In the genomic region with DNA sequence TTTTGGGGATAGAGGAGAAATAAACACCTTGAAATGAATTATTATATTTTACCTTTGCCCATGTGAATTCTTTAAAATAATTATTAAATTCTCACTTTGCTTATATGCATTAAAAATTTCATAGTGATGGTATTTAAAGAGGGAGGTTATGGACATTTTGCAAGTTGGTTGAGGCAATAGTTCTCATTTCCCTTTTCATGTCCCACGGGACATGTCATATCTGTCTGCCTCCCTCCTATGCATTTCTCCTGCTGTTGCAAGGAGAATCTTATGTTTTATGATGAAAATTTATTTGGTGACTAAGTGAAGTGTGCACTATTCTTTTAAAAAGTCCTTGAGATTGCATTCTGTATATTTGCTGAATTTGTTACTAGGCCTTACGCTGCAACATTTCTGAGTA, we compare ENCODE assay signal across 12 cellular contexts.
DNase-seq lines count a peak whose midpoint lies in the region; ATAC-seq and TF ChIP-seq lines count a peak whose summit lies in the region.
"Had no signal": no experiment of that assay in that cellular context is flagged by ENCODE, and none has a peak within 500 bp of the region (broad histone marks: within the 10 kb centered on the region; RNA-seq: fewer than 3 reads in every experiment).

No MANE protein-coding gene starts in this region.

- peaks cover 0 to 14% (median 0%) of the 10 kb centered on the region in 11 experiments; a peak in 6 of 22 replicates for H4K20me1 ChIP-seq in BLaER1 treated with 17β-estradiol and CSF1 and Interleukin-3, amounts not matched to agents 10 nM and 100 nM

- peak overlapping the region; percentile 51 to 96 (median 92); a peak in 21 of 22 replicates for H3K27ac ChIP-seq in BLaER1 treated with 17β-estradiol and CSF1 and Interleukin-3, amounts not matched to agents 10 nM and 100 nM
- peak overlapping the region; percentile 56 to 75 (median 70) for H3K27ac ChIP-seq in esophagus squamous epithelium

- intact Hi-C loops in esophagus squamous epithelium (cut with DNase I) (no loop called here), head of caudate nucleus (cut with DNase I) (no loop called here)

- no peak for TF ChIP-seq POLR2A in esophagus squamous epithelium (IDR thresholded peaks at IDR 0.05)

- in situ Hi-C loops in GM13977 (cut with MboI; ENCODE audit: low pct_unique_long_range_greater_than_20kb, low sequenced_read_pairs, unreplicated experiment): no loop called here

- H3K4me1 ChIP-seq in BLaER1 treated with 17β-estradiol and CSF1 and Interleukin-3, amounts not matched to agents 10 nM and 100 nM: peaks cover 69 to 90% (median 79%) of the 10 kb centered on the region in 10 experiments
- H3K4me1 ChIP-seq in esophagus squamous epithelium: peaks cover 19 to 76% (median 43%) of the 10 kb centered on the region in 3 donors

- H3K4me2 ChIP-seq in BLaER1 treated with 17β-estradiol and CSF1 and Interleukin-3, amounts not matched to agents 10 nM and 100 nM: peak overlapping the region; percentile 86 to 97 (median 92)

- TF ChIP-seq CTCF in esophagus squamous epithelium (IDR thresholded peaks at IDR 0.05): no peak
- TF ChIP-seq CTCF in GM13977 (IDR thresholded peaks at IDR 0.05; ENCODE audit: extremely low read depth, insufficient read depth, missing control alignments): no peak

- H3K4me3 ChIP-seq in BLaER1 treated with 17β-estradiol and CSF1 and Interleukin-3, amounts not matched to agents 10 nM and 100 nM: peak overlapping the region; percentile 46 to 70 (median 57); a peak in 15 of 20 replicates
- no peak overlapping the region for H3K4me3 ChIP-seq in esophagus squamous epithelium

- H3K27me3 ChIP-seq in BLaER1 treated with 17β-estradiol and CSF1 and Interleukin-3, amounts not matched to agents 10 nM and 100 nM: no peaks in the 10 kb centered on the region
- no peaks in the 10 kb centered on the region for H3K27me3 ChIP-seq in esophagus squamous epithelium
- H3K27me3 ChIP-seq: ascending aorta had no signal

- H3K9me3 ChIP-seq in BLaER1 treated with 17β-estradiol and CSF1 and Interleukin-3, amounts not matched to agents 10 nM and 100 nM (replicated peaks in 1 of 11): peaks cover 0 to 18% (median 8%) of the 10 kb centered on the region in 11 experiments; a peak in 6 of 22 replicates
- H3K9me3 ChIP-seq in esophagus squamous epithelium: no peaks in the 10 kb centered on the region
- H3K9me3 ChIP-seq: ascending aorta had no signal

- peak overlapping the region; percentile 73 to 88 (median 81); a peak in 20 of 22 replicates for H3K9ac ChIP-seq in BLaER1 treated with 17β-estradiol and CSF1 and Interleukin-3, amounts not matched to agents 10 nM and 100 nM

- peak; percentile 89 for DNase-seq in NOMO-1 treated with DMSO at 0.1 percent for 48 hours (lab: John Stamatoyannopoulos, UW; ENCODE audit: unreplicated experiment)
- no peak for DNase-seq in esophagus squamous epithelium (lab: John Stamatoyannopoulos, UW)
- no peak for DNase-seq in GM13977 (ENCODE audit: low spot score)
- DNase-seq in head of caudate nucleus: no peak
- no peak for DNase-seq in RKO (ENCODE audit: low spot score)
- DNase-seq: DMS79, IMR-90, NCI-H774 had no signal

- WGBS in esophagus squamous epithelium, 2 donors: 69 to 80% methylated on average over 2 of the region's 2 CpGs

- peak; percentile 37 for ATAC-seq in GM18511 (IDR thresholded peaks at IDR 0.05; ENCODE audit: unreplicated experiment)
- ATAC-seq in GM19023 (IDR thresholded peaks at IDR 0.05; ENCODE audit: unreplicated experiment): no peak

- peaks cover 0 to 41% (median 21%) of the 10 kb centered on the region in 11 experiments; a peak in 15 of 22 replicates for H3K36me3 ChIP-seq in BLaER1 treated with 17β-estradiol and CSF1 and Interleukin-3, amounts not matched to agents 10 nM and 100 nM
- no peaks in the 10 kb centered on the region for H3K36me3 ChIP-seq in esophagus squamous epithelium
- H3K36me3 ChIP-seq: ascending aorta had no signal

Comparison
In these comparisons a context has a peak if more than half of its experiments do, and no peak if none do; other contexts are left out.
1. H3K4me3 ChIP-seq: peak in BLaER1 treated with 17β-estradiol and CSF1 and Interleukin-3, amounts not matched to agents 10 nM and 100 nM (10 of 10); none in esophagus squamous epithelium (0 of 4).